15 cellular contexts compared by ENCODE assay signal in the genomic region with DNA sequence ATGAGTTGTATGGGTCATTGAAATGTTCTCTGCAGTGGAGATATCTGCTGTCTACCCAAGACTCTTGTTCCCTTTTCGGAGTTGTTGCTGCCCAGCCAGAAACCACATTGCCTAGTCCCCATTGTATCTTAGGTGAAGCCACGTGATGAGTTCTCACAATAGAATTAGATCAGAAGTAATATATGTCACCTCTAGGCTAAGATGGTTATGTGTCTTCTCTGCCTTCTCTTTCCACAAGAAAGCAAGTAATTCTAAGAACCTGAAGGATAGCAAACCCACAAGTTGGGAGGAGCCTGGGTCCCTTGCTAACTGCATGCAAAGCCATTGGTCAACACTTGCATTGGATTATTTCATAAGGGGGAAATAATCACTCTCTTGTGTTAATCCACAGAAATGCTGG.
DNase-seq lines count a peak whose midpoint lies in the region; FAIRE-seq and TF ChIP-seq lines count a peak whose summit lies in the region.
"Had no signal": no experiment of that assay in that cellular context is flagged by ENCODE, and none has a peak within 500 bp of the region (broad histone marks: within the 10 kb centered on the region; RNA-seq: fewer than 3 reads in every experiment).

No MANE protein-coding gene starts in this region.

- TF ChIP-seq CTCF in GM12865 (IDR thresholded peaks at IDR 0.05; ENCODE audit: insufficient read depth, low read depth, low read length, missing control alignments) (no peak), parathyroid adenoma (IDR thresholded peaks at IDR 0.05) (no peak)

- no peak overlapping the region for H3K9ac ChIP-seq in parathyroid adenoma

- no peak overlapping the region for H2AFZ ChIP-seq in parathyroid adenoma
- H2AFZ ChIP-seq: GM23338 had no signal

- H3K9me3 ChIP-seq in parathyroid adenoma (ENCODE audit: control insufficient read depth, low read length), result no peaks in the 10 kb centered on the region

- no peaks in the 10 kb centered on the region for H3K27me3 ChIP-seq in parathyroid adenoma (ENCODE audit: control insufficient read depth, insufficient read depth, low read length)

- no peak overlapping the region for H3K4me3 ChIP-seq in GM12865 (ENCODE audit: low read depth, low read length)
- H3K4me3 ChIP-seq in parathyroid adenoma (ENCODE audit: low read depth, low read length), result no peak overlapping the region
- H3K4me3 ChIP-seq: GM23338 had no signal

- no peak for FAIRE-seq in frontal cortex (lab: Jason Lieb, UNC)
- FAIRE-seq: GM12891 had no signal

- H3K4me1 ChIP-seq in parathyroid adenoma, result no peaks in the 10 kb centered on the region

- H3K36me3 ChIP-seq in parathyroid adenoma (ENCODE audit: control insufficient read depth, insufficient read depth, low read length), result no peaks in the 10 kb centered on the region

- H3K79me2 ChIP-seq in parathyroid adenoma, result no peaks in the 10 kb centered on the region

- DNase-seq in SIG-M5 treated with dmso at 0.1 percent for 504 hours (lab: John Stamatoyannopoulos, UW; ENCODE audit: unreplicated experiment) (peak; percentile 32), SIG-M5 (lab: John Stamatoyannopoulos, UW) (no peak), GM12865 (ENCODE audit: low read depth) (peak; percentile 8), OCI-M1 (lab: John Stamatoyannopoulos, UW) (peak; percentile 95), frontal cortex (ENCODE audit: low spot score in 2 of 2) (no peak)
- DNase-seq in stimulated activated CD4-positive, alpha-beta T cell treated with anti-CD3 and anti-CD28 coated beads, Interleukin-1b, Interleukin-23, amount 100 ng/mL, for 48 hours, result no peak
- DNase-seq: ACHN; C1 segment of cervical spinal cord; Calu3; CD4-positive, alpha-beta T cell; DMS 273 treated with DMSO at 0.1 percent for 48 hours; H7 had no signal

- H3K27ac ChIP-seq in parathyroid adenoma, result no peak overlapping the region

- peak overlapping the region; percentile 35 for H3K4me2 ChIP-seq in parathyroid adenoma (ENCODE audit: low read length)
- H3K4me2 ChIP-seq: GM23338 had no signal

Comparison
In these comparisons a context has a peak if more than half of its experiments do, and no peak if none do; other contexts are left out.
1. DNase-seq: peak in SIG-M5 treated with dmso at 0.1 percent for 504 hours (single experiment), GM12865 (single experiment) and OCI-M1 (single experiment); none in SIG-M5 (single experiment), stimulated activated CD4-positive, alpha-beta T cell treated with anti-CD3 and anti-CD28 coated beads, Interleukin-1b, Interleukin-23, amount 100 ng/mL, for 48 hours (single experiment) and frontal cortex (0 of 2).